Comparison of ENCODE assay signal across 19 cellular contexts in genomic region chr1:30176477-30176876, GRCh38.
A peak's percentile ranks its signal among the peaks of the same experiment; 100 is the strongest.
DNase-seq lines count a peak whose midpoint lies in the region; ATAC-seq, FAIRE-seq and TF ChIP-seq lines count a peak whose summit lies in the region.
"Had no signal": no experiment of that assay in that cellular context is flagged by ENCODE, and none has a peak within 500 bp of the region (broad histone marks: within the 10 kb centered on the region; RNA-seq: fewer than 3 reads in every experiment).

No MANE protein-coding gene starts in this region.

- H3K4me3 ChIP-seq in K562 (no peak overlapping the region), hepatocyte (no peak overlapping the region)
- H3K4me3 ChIP-seq: HAP-1 had no signal

- H3K9me3 ChIP-seq in K562 (replicated peaks; ENCODE audit: control insufficient read depth, insufficient read depth, low read depth, low read length): no peaks in the 10 kb centered on the region
- H3K9me3 ChIP-seq in hepatocyte (ENCODE audit: low read depth): no peaks in the 10 kb centered on the region
- H3K9me3 ChIP-seq: HAP-1 had no signal

- FAIRE-seq in K562 (lab: Jason Lieb, UNC): peak; percentile 56
- FAIRE-seq: GM12891, GM18507, H54 had no signal

- CTCF ChIA-PET in K562 (lab: Yijun Ruan, JAX; ENCODE audit: low intra/inter-chr PET ratio): no interaction called here

- H3K27me3 ChIP-seq in K562 (ENCODE audit: control insufficient read depth in 2 of 2, insufficient read depth in 2 of 2, low read length in 2 of 2) (no peaks in the 10 kb centered on the region), hepatocyte (peaks cover 3% of the 10 kb centered on the region)

- no peak for TF ChIP-seq RAD21 in K562 (CRISPR knock-in tag; conservative IDR thresholded peaks at IDR 0.05 in 1 of 2, IDR thresholded peaks at IDR 0.05 in 1 of 2)

- ATAC-seq in K562 (no peak), HG02642 (IDR thresholded peaks at IDR 0.05; ENCODE audit: poor library complexity, unreplicated experiment) (no peak), HG02588 (IDR thresholded peaks at IDR 0.05; ENCODE audit: unreplicated experiment) (no peak)

- no peak for TF ChIP-seq EP300 in K562 (IDR thresholded peaks at IDR 0.05; ENCODE audit: low read length)

- POLR2A ChIA-PET in K562 (lab: Yijun Ruan, JAX): no interaction called here

- no peak for TF ChIP-seq POLR2A in K562 (conservative IDR thresholded peaks at IDR 0.05)

- in situ Hi-C loops in K562 (cut with MboI): no loop called here

- H3K9me1 ChIP-seq in K562 (ENCODE audit: control insufficient read depth, insufficient read depth, low read length): no peaks in the 10 kb centered on the region

- TF ChIP-seq CTCF in K562 (IDR thresholded peaks at IDR 0.05 in 2 of 3, conservative IDR thresholded peaks at IDR 0.05 in 1 of 3; ENCODE audit: insufficient read depth in 2 of 3, low read depth in 1 of 3, low read length in 3 of 3) (no peak), hepatocyte (IDR thresholded peaks at IDR 0.05; ENCODE audit: poor library complexity) (no peak)

- H3K9ac ChIP-seq in K562 (ENCODE audit: insufficient read depth in 1 of 2, low read depth in 2 of 2, low read length in 2 of 2): no peak overlapping the region

- no TSS peak for BruUV-seq in K562 (replicated peaks; lab: Mats Ljungman, UMichigan)

- H3K27ac ChIP-seq in K562 (ENCODE audit: extremely low read depth, low read depth, low read length) (no peak overlapping the region), hepatocyte (no peak overlapping the region)

- WGBS in K562 (ENCODE audit: insufficient coverage, low coverage, missing lambda C conversion rate): 11% methylated on average over 1 of the region's 1 CpG
- 70% methylated on average over 1 of the region's 1 CpG for WGBS in hepatocyte (ENCODE audit: low lambda C conversion rate, missing lambda C conversion rate)

- peaks cover 10 to 20% of the 10 kb centered on the region in 2 experiments; a peak in 4 of 5 replicates for H3K4me1 ChIP-seq in K562 (replicated peaks in 1 of 2; ENCODE audit: control insufficient read depth in 2 of 2, insufficient read depth in 2 of 2, low read length in 2 of 2)
- H3K4me1 ChIP-seq in hepatocyte (ENCODE audit: insufficient read depth): no peaks in the 10 kb centered on the region
- H3K4me1 ChIP-seq: HAP-1 had no signal

- no peaks in the 10 kb centered on the region for H3K9me2 ChIP-seq in hepatocyte (replicated peaks; ENCODE audit: insufficient read depth)

- H3K79me2 ChIP-seq in K562 (ENCODE audit: control insufficient read depth, insufficient read depth, low read length) (no peaks in the 10 kb centered on the region), hepatocyte (no peaks in the 10 kb centered on the region)

- no peak overlapping the region for H3K4me2 ChIP-seq in K562 (ENCODE audit: insufficient read depth, low read length)
- H3K4me2 ChIP-seq in hepatocyte: no peak overlapping the region

- H2AFZ ChIP-seq in K562 (ENCODE audit: low read depth, low read length) (no peak overlapping the region), hepatocyte (no peak overlapping the region)

- DNase-seq in K562 (ENCODE audit: extremely low read depth in 1 of 4, low spot score in 3 of 4) (no peak), hepatocyte (ENCODE audit: low spot score) (peak; percentile 1), renal cortical epithelial cell (ENCODE audit: low read depth) (peak; percentile 1), NCI-H748 (lab: John Stamatoyannopoulos, UW; ENCODE audit: unreplicated experiment) (no peak)
- DNase-seq: C1 segment of cervical spinal cord; Calu3; CD4-positive, alpha-beta memory T cell; COR-L47; DMS53; DMS79 treated with DMSO at 0.1 percent for 48 hours; GF-D8; GOT3; HFFc6 had no signal

- H4K20me1 ChIP-seq in K562 (replicated peaks; ENCODE audit: control insufficient read depth, insufficient read depth, low read length) (no peaks in the 10 kb centered on the region), hepatocyte (ENCODE audit: insufficient read depth, poor library complexity, severe bottlenecking) (no peaks in the 10 kb centered on the region)

- intact Hi-C loops in K562 (cut with micrococcal nuclease): no loop called here

- H3K36me3 ChIP-seq in K562 (ENCODE audit: control insufficient read depth, insufficient read depth, low read length): no peaks in the 10 kb centered on the region
- H3K36me3 ChIP-seq in hepatocyte (replicated peaks; ENCODE audit: insufficient read depth, low read depth): no peaks in the 10 kb centered on the region
- H3K36me3 ChIP-seq: HAP-1 had no signal

TF ChIP-seq in K562, 482 proteins besides CTCF, POLR2A, EP300 and RAD21:
- no peak for TF ChIP-seq SLC30A9 (CRISPR knock-in tag; IDR thresholded peaks at IDR 0.05)
- no peak for TF ChIP-seq GTF2B (IDR thresholded peaks at IDR 0.05; ENCODE audit: extremely low read depth, insufficient read length)
- no peak for TF ChIP-seq ZNF586 (CRISPR knock-in tag; conservative IDR thresholded peaks at IDR 0.05)
- TF ChIP-seq SMAD4 (CRISPR knock-in tag; conservative IDR thresholded peaks at IDR 0.05): no peak
- no peak for TF ChIP-seq BHLHE40 (IDR thresholded peaks at IDR 0.05; ENCODE audit: low read length)

Comparison
In these comparisons a context has a peak if more than half of its experiments do, and no peak if none do; other contexts are left out.
1. DNase-seq: peak in hepatocyte (single experiment) and renal cortical epithelial cell (single experiment); none in K562 (0 of 4) and NCI-H748 (single experiment).